8 cellular contexts compared by ENCODE assay signal in genomic region chr4:70559216-70559830, GRCh38. TPM values are rescaled to one million over a fixed set of nuclear protein-coding genes. Genes with fewer than 3 reads are reported as not detected.
A peak's percentile ranks its signal among the peaks of the same experiment; 100 is the strongest.
DNase-seq lines count a peak whose midpoint lies in the region; ATAC-seq and TF ChIP-seq lines count a peak whose summit lies in the region.

No MANE protein-coding gene starts in this region.

- H3K9me3 ChIP-seq in parathyroid adenoma (ENCODE audit: control insufficient read depth, low read length) = no peaks in the 10 kb centered on the region

- no peak overlapping the region for H3K4me2 ChIP-seq in parathyroid adenoma (ENCODE audit: low read length)

- no peak overlapping the region for H3K27ac ChIP-seq in parathyroid adenoma

- H3K36me3 Mint-ChIP-seq in activated CD4-positive, alpha-beta memory T cell treated with anti-CD3 and anti-CD28 coated beads, Interleukin-2, amount 10 ng/mL, durations not matched to agents 7 days and 5 days (ENCODE audit: low read depth) = no peaks in the 10 kb centered on the region

- H3K4me3 ChIP-seq in parathyroid adenoma (ENCODE audit: low read depth, low read length) = no peak overlapping the region

- peak overlapping the region; percentile 23 for H2AFZ ChIP-seq in parathyroid adenoma

- no peaks in the 10 kb centered on the region for H3K4me1 ChIP-seq in parathyroid adenoma

- H3K4me1 Mint-ChIP-seq in activated CD4-positive, alpha-beta memory T cell treated with anti-CD3 and anti-CD28 coated beads, Interleukin-2, amount 10 ng/mL, durations not matched to agents 7 days and 5 days = no peaks in the 10 kb centered on the region

- H3K79me2 ChIP-seq in parathyroid adenoma = no peaks in the 10 kb centered on the region

- CTCF ChIA-PET in activated CD4-positive, alpha-beta memory T cell treated with anti-CD3 and anti-CD28 coated beads, Interleukin-2, amount 10 ng/mL, durations not matched to agents 7 days and 5 days (lab: Charles Lee) = interaction anchor here (1.2 kb wide), 1 partner anchor 11 kb away, joined by 3 read pairs; no protein-coding TSS in a partner anchor

- no peak overlapping the region for H3K9ac ChIP-seq in parathyroid adenoma

- peaks cover 1% of the 10 kb centered on the region for H3K27me3 Mint-ChIP-seq in activated CD4-positive, alpha-beta memory T cell treated with anti-CD3 and anti-CD28 coated beads, Interleukin-2, amount 10 ng/mL, durations not matched to agents 7 days and 5 days

- POLR2A ChIA-PET in activated CD4-positive, alpha-beta memory T cell treated with anti-CD3 and anti-CD28 coated beads, Interleukin-2, amount 10 ng/mL, durations not matched to agents 7 days and 5 days (lab: Charles Lee) = no interaction called here

- H3K36me3 ChIP-seq in parathyroid adenoma (ENCODE audit: control insufficient read depth, insufficient read depth, low read length) = no peaks in the 10 kb centered on the region

- DNase-seq in 8988T = peak; percentile 10
- peak; percentile 52 for DNase-seq in EL
- DNase-seq in NCI-H2029 treated with DMSO at 0.1 percent for 48 hours (lab: John Stamatoyannopoulos, UW) = peak; percentile 56
- peak; percentile 33 for DNase-seq in activated CD4-positive, alpha-beta memory T cell treated with anti-CD3 and anti-CD28 coated beads, Interleukin-2, amount 10 ng/mL, durations not matched to agents 7 days and 5 days
- DNase-seq in fibroblast of the conjunctiva (ENCODE audit: low read depth) = peak; percentile 29

- H3K27me3 ChIP-seq in parathyroid adenoma (ENCODE audit: control insufficient read depth, insufficient read depth, low read length) = no peaks in the 10 kb centered on the region

- peak; percentile 50 for TF ChIP-seq CTCF in parathyroid adenoma (IDR thresholded peaks at IDR 0.05)

- no peak overlapping the region for H3K27ac Mint-ChIP-seq in activated CD4-positive, alpha-beta memory T cell treated with anti-CD3 and anti-CD28 coated beads, Interleukin-2, amount 10 ng/mL, durations not matched to agents 7 days and 5 days

- no peak overlapping the region for H3K4me3 Mint-ChIP-seq in activated CD4-positive, alpha-beta memory T cell treated with anti-CD3 and anti-CD28 coated beads, Interleukin-2, amount 10 ng/mL, durations not matched to agents 7 days and 5 days

- no peaks in the 10 kb centered on the region for H3K9me3 Mint-ChIP-seq in activated CD4-positive, alpha-beta memory T cell treated with anti-CD3 and anti-CD28 coated beads, Interleukin-2, amount 10 ng/mL, durations not matched to agents 7 days and 5 days

- ATAC-seq in HG02610 (IDR thresholded peaks at IDR 0.05; ENCODE audit: unreplicated experiment) (peak; percentile 66), GM18873 (IDR thresholded peaks at IDR 0.05; ENCODE audit: low FRiP score, unreplicated experiment) (no peak)

RNA-seq across cellular contexts. Expression of gene AMBN, which starts 32.7 kb away (rescaled TPM):
- total RNA-seq in activated CD4-positive, alpha-beta memory T cell treated with anti-CD3 and anti-CD28 coated beads, Interleukin-2, amount 10 ng/mL, durations not matched to agents 7 days and 5 days = not detected

RNA-seq across cellular contexts. Expression of gene AMTN, which starts 41.0 kb away (rescaled TPM):
- total RNA-seq in activated CD4-positive, alpha-beta memory T cell treated with anti-CD3 and anti-CD28 coated beads, Interleukin-2, amount 10 ng/mL, durations not matched to agents 7 days and 5 days = not detected
